12 cellular contexts compared by ENCODE assay signal in genomic region chr15:60721232-60721576, GRCh38.
DNase-seq lines count a peak whose midpoint lies in the region; ATAC-seq and TF ChIP-seq lines count a peak whose summit lies in the region.
"Had no signal": no experiment of that assay in that cellular context is flagged by ENCODE, and none has a peak within 500 bp of the region (broad histone marks: within the 10 kb centered on the region; RNA-seq: fewer than 3 reads in every experiment).

No MANE protein-coding gene starts in this region.

- no peak overlapping the region for H3K4me3 ChIP-seq in MM.1S (ENCODE audit: low read length)

- H3K27ac ChIP-seq in MM.1S (ENCODE audit: low read length) = no peak overlapping the region

- H3K9me3 ChIP-seq in MM.1S (replicated peaks; ENCODE audit: insufficient read depth, low read length) = no peaks in the 10 kb centered on the region

- CTCF ChIA-PET in Calu3 (lab: Charles Lee) = no interaction called here

- H3K36me3 ChIP-seq in MM.1S (replicated peaks; ENCODE audit: insufficient read depth, low read length) = no peaks in the 10 kb centered on the region

- ATAC-seq in GM21381 (IDR thresholded peaks at IDR 0.05; ENCODE audit: unreplicated experiment) (peak; percentile 14), GM19023 (IDR thresholded peaks at IDR 0.05; ENCODE audit: unreplicated experiment) (no peak)

- no peaks in the 10 kb centered on the region for H3K79me2 ChIP-seq in MM.1S (ENCODE audit: low read length)

- no peaks in the 10 kb centered on the region for H3K27me3 Mint-ChIP-seq in Calu3 (ENCODE audit: unreplicated experiment)
- peaks cover 13% of the 10 kb centered on the region for H3K27me3 Mint-ChIP-seq in HFFc6 (ENCODE audit: insufficient read depth)

- H4K20me1 ChIP-seq in MM.1S (ENCODE audit: insufficient read depth, low read length) = no peaks in the 10 kb centered on the region

- peak overlapping the region; percentile 33 for H3K4me3 Mint-ChIP-seq in Calu3 (ENCODE audit: low read depth, unreplicated experiment)
- no peak overlapping the region for H3K4me3 Mint-ChIP-seq in HFFc6

- H3K9me3 Mint-ChIP-seq in Calu3 (ENCODE audit: low read depth, unreplicated experiment) = peaks cover 1% of the 10 kb centered on the region
- H3K9me3 Mint-ChIP-seq in HFFc6 = no peaks in the 10 kb centered on the region

- H3K4me1 Mint-ChIP-seq in Calu3 (ENCODE audit: low read depth, unreplicated experiment) (peaks cover 40% of the 10 kb centered on the region), HFFc6 (ENCODE audit: low read depth) (peaks cover 15% of the 10 kb centered on the region)

- no peaks in the 10 kb centered on the region for H3F3A ChIP-seq in MM.1S (ENCODE audit: insufficient read depth, low read length)

- BruUV-seq in Calu3 (replicated peaks; lab: Mats Ljungman, UMichigan) = no TSS peak

- no peaks in the 10 kb centered on the region for H3K9me2 ChIP-seq in MM.1S (replicated peaks; ENCODE audit: insufficient read depth, low read length)

- no peak overlapping the region for H3K4me2 ChIP-seq in MM.1S (ENCODE audit: low read depth, low read length)

- H3K27me3 ChIP-seq in MM.1S (replicated peaks; ENCODE audit: insufficient read depth, low read length) = no peaks in the 10 kb centered on the region

- TF ChIP-seq CTCF in Calu3 (IDR thresholded peaks at IDR 0.05; ENCODE audit: unreplicated experiment) (no peak), MM.1S (IDR thresholded peaks at IDR 0.05; ENCODE audit: low read length) (no peak), HFFc6 (IDR thresholded peaks at IDR 0.05) (no peak)

- H2AFZ ChIP-seq in MM.1S (ENCODE audit: low read length) = peak overlapping the region; percentile 9; the same call in 1 of the 2 replicates

- peak overlapping the region; percentile 55 for H3K27ac Mint-ChIP-seq in Calu3 (ENCODE audit: unreplicated experiment)
- no peak overlapping the region for H3K27ac Mint-ChIP-seq in HFFc6

- intact Hi-C loops in Calu3 (cut with micrococcal nuclease; ENCODE audit: unreplicated experiment) = loop anchor here (5.0 kb wide), 1 partner anchor 134 kb away; no protein-coding TSS in a partner anchor

- no peaks in the 10 kb centered on the region for H3K36me3 Mint-ChIP-seq in Calu3 (ENCODE audit: insufficient read depth, unreplicated experiment)
- no peaks in the 10 kb centered on the region for H3K36me3 Mint-ChIP-seq in HFFc6 (ENCODE audit: low read depth)

- DNase-seq in Calu3 (no peak), MM.1S (no peak), fibroblast of peridontal ligament (ENCODE audit: extremely low read depth) (peak; percentile 5), HFFc6 (no peak), AG08395 (ENCODE audit: low spot score) (no peak), NCI-H82 (lab: John Stamatoyannopoulos, UW) (no peak)
- DNase-seq: COR-L47, KG1, NCI-H2029 treated with DMSO at 0.1 percent for 48 hours, OCI-M1 had no signal

- H3K4me1 ChIP-seq in MM.1S (ENCODE audit: low read length) = no peaks in the 10 kb centered on the region; the same call in 1 of the 2 replicates

- H3K9ac ChIP-seq in MM.1S (ENCODE audit: low read length) = no peak overlapping the region
